In the genomic region with DNA sequence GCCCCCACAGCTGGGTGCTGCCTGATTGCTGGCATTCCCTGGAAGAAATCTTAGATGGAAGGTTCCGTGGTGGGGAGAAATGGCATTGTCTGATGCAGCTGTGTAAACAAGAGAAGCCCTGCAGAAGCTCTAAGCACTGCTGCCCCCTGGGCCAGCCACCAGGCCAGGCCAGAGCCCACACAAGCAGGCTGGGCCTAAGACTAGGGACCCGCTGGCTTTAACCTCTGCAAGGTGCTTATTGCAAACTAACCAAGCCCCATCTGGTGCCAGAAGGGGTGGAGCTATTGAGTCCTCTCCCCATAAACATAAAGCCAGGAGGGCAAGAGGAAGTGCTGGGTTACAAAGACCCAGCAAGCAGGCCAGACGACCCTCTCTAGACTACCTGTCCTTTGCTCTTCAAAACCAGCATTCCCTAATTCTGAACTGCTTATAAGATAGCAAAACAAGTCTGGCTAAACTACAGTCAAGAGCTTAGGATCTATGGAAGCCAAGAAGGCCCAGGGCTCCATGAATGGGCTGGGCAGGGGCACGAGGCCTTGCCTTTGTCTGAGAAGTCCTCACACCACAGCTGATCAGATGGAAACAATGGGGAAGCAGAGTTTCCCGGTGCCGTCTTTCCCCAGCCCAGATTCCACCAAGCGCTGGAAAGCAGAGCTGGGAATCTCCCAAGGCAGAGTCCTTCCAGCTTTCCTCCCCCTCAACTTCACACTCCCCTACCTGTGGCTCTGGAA, we compare ENCODE assay signal across 8 cellular contexts. TPM values are rescaled to one million over a fixed set of nuclear protein-coding genes. Genes with fewer than 3 reads are reported as not detected.
DNase-seq lines count a peak whose midpoint lies in the region; ATAC-seq lines count a peak whose summit lies in the region.

No MANE protein-coding gene starts in this region.

- H3K4me1 Mint-ChIP-seq in stimulated activated effector memory CD8-positive, alpha-beta T cell treated with anti-CD3 and anti-CD28 coated beads, Interleukin-12 subunit alpha, Interleukin-12 subunit beta, amount 100 ng/mL, for 72 hours = peaks cover 31% of the 10 kb centered on the region

- H3K9me3 Mint-ChIP-seq in stimulated activated effector memory CD8-positive, alpha-beta T cell treated with anti-CD3 and anti-CD28 coated beads, Interleukin-12 subunit alpha, Interleukin-12 subunit beta, amount 100 ng/mL, for 72 hours = no peaks in the 10 kb centered on the region
- H3K9me3 Mint-ChIP-seq in activated naive CD4-positive, alpha-beta T cell treated with anti-CD3 and anti-CD28 coated beads, Interleukin-2, amount 50 U/mL, for 72 hours = no peaks in the 10 kb centered on the region

- peaks cover 66% of the 10 kb centered on the region for H3K36me3 Mint-ChIP-seq in stimulated activated effector memory CD8-positive, alpha-beta T cell treated with anti-CD3 and anti-CD28 coated beads, Interleukin-12 subunit alpha, Interleukin-12 subunit beta, amount 100 ng/mL, for 72 hours
- peaks cover 19 to 20% of the 10 kb centered on the region in 2 donors for H3K36me3 Mint-ChIP-seq in activated naive CD4-positive, alpha-beta T cell treated with anti-CD3 and anti-CD28 coated beads, Interleukin-2, amount 50 U/mL, for 72 hours

- DNase-seq in NCI-H82 (lab: John Stamatoyannopoulos, UW) (peak; percentile 65), NCI-H82 treated with DMSO at 0.1 percent for 48 hours (lab: John Stamatoyannopoulos, UW; ENCODE audit: unreplicated experiment) (no peak), NCI-H345 treated with DMSO at 0.1 percent for 48 hours (lab: John Stamatoyannopoulos, UW; ENCODE audit: unreplicated experiment) (peak; percentile 25), dermis blood vessel endothelial cell (peak; percentile 45), NCI-H1694 (lab: John Stamatoyannopoulos, UW) (no peak), AG08396 (ENCODE audit: low spot score) (no peak)
- DNase-seq in stimulated activated effector memory CD8-positive, alpha-beta T cell treated with anti-CD3 and anti-CD28 coated beads, Interleukin-12 subunit alpha, Interleukin-12 subunit beta, amount 100 ng/mL, for 72 hours (ENCODE audit: low spot score in 2 of 2) = no peak
- no peak for DNase-seq in activated naive CD4-positive, alpha-beta T cell treated with anti-CD3 and anti-CD28 coated beads, Interleukin-2, amount 50 U/mL, for 72 hours (ENCODE audit: low spot score in 2 of 2)

- H3K4me3 Mint-ChIP-seq in stimulated activated effector memory CD8-positive, alpha-beta T cell treated with anti-CD3 and anti-CD28 coated beads, Interleukin-12 subunit alpha, Interleukin-12 subunit beta, amount 100 ng/mL, for 72 hours = no peak overlapping the region

- H3K27ac Mint-ChIP-seq in stimulated activated effector memory CD8-positive, alpha-beta T cell treated with anti-CD3 and anti-CD28 coated beads, Interleukin-12 subunit alpha, Interleukin-12 subunit beta, amount 100 ng/mL, for 72 hours = peak overlapping the region; percentile 95
- H3K27ac Mint-ChIP-seq in activated naive CD4-positive, alpha-beta T cell treated with anti-CD3 and anti-CD28 coated beads, Interleukin-2, amount 50 U/mL, for 72 hours = peak overlapping the region in 1 of 2 donors; percentile 39

- ATAC-seq in stimulated activated effector memory CD8-positive, alpha-beta T cell treated with anti-CD3 and anti-CD28 coated beads, Interleukin-12 subunit alpha, Interleukin-12 subunit beta, amount 100 ng/mL, for 72 hours = no peak
- ATAC-seq in activated naive CD4-positive, alpha-beta T cell treated with anti-CD3 and anti-CD28 coated beads, Interleukin-2, amount 50 U/mL, for 72 hours = no peak

RNA-seq across cellular contexts. Expression of gene P2RX4, which starts 28.8 kb away (rescaled TPM):
- 105 and 193 TPM in 2 replicates for total RNA-seq in dermis blood vessel endothelial cell
- 10 to 100 TPM; 15.5 to 17.9 TPM for total RNA-seq in activated naive CD4-positive, alpha-beta T cell treated with anti-CD3 and anti-CD28 coated beads, Interleukin-2, amount 50 U/mL, for 72 hours

RNA-seq across cellular contexts. Expression of gene CAMKK2, which starts 57.7 kb away (rescaled TPM):
- total RNA-seq in dermis blood vessel endothelial cell = 29.8 and 49.1 TPM in 2 replicates
- total RNA-seq in activated naive CD4-positive, alpha-beta T cell treated with anti-CD3 and anti-CD28 coated beads, Interleukin-2, amount 50 U/mL, for 72 hours = 10 to 100 TPM; 15.0 to 27.7 TPM

Comparison
In these comparisons a context has a peak if more than half of its experiments do, and no peak if none do; other contexts are left out.
1. DNase-seq: peak in NCI-H82 (single experiment), NCI-H345 treated with DMSO at 0.1 percent for 48 hours (single experiment) and dermis blood vessel endothelial cell (single experiment); none in NCI-H82 treated with DMSO at 0.1 percent for 48 hours (single experiment), stimulated activated effector memory CD8-positive, alpha-beta T cell treated with anti-CD3 and anti-CD28 coated beads, Interleukin-12 subunit alpha, Interleukin-12 subunit beta, amount 100 ng/mL, for 72 hours (0 of 2), NCI-H1694 (single experiment), AG08396 (single experiment) and activated naive CD4-positive, alpha-beta T cell treated with anti-CD3 and anti-CD28 coated beads, Interleukin-2, amount 50 U/mL, for 72 hours (0 of 2).